ENCODE assay signal across 29 cellular contexts in genomic region chr12:74885775-74886174, GRCh38.
"Had no signal": no experiment of that assay in that cellular context is flagged by ENCODE, and none has a peak within 500 bp of the region (broad histone marks: within the 10 kb centered on the region; RNA-seq: fewer than 3 reads in every experiment).

No MANE protein-coding gene starts in this region.

- H3K4me1 Mint-ChIP-seq: endodermal cell, naive B cell had no signal

- H3K4me3 ChIP-seq: coronary artery, dorsolateral prefrontal cortex, esophagus squamous epithelium, gastrocnemius medialis, heart right ventricle, left lung, lower lobe of right lung, mucosa of descending colon had no signal

- H3K9me3 ChIP-seq: esophagus squamous epithelium, gastrocnemius medialis, mucosa of descending colon had no signal

- H3K27ac ChIP-seq: coronary artery, dorsolateral prefrontal cortex, epithelial cell of prostate, esophagus squamous epithelium, gastrocnemius medialis, heart right ventricle, left lung, lower lobe of right lung had no signal

- H3K27me3 Mint-ChIP-seq: effector memory CD8-positive, alpha-beta T cell; naive B cell had no signal

- FAIRE-seq: colon, endometrium, islet of Langerhans, keratinocyte had no signal

- H3K27ac Mint-ChIP-seq: effector memory CD8-positive, alpha-beta T cell; endodermal cell; mesothelial cell of epicardium; naive B cell had no signal

- H3K27me3 ChIP-seq: dorsolateral prefrontal cortex, esophagus squamous epithelium, gastrocnemius medialis, heart right ventricle, left lung had no signal

- H3K36me3 ChIP-seq: esophagus squamous epithelium, gastrocnemius medialis, heart right ventricle, left lung, lower lobe of right lung had no signal

- H3K4me1 ChIP-seq: left lung, lower lobe of right lung had no signal

- DNase-seq: dermis blood vessel endothelial cell; dorsolateral prefrontal cortex; effector CD4-positive, alpha-beta T cell; effector memory CD8-positive, alpha-beta T cell; endodermal cell; erythroblast; esophagus squamous epithelium; foreskin fibroblast; foreskin melanocyte; gastrocnemius medialis; glutamatergic neuron; head of caudate nucleus; heart right ventricle; hippocampal formation; left cardiac atrium; left lung; left ventricle myocardium superior; lower lobe of right lung; mesenchymal stem cell; mucosa of descending colon; naive B cell had no signal

- ATAC-seq: effector memory CD8-positive, alpha-beta T cell; esophagus mucosa; gastrocnemius medialis; heart right ventricle; left cardiac atrium; left lung; left ventricle myocardium superior; lower lobe of right lung; mucosa of descending colon had no signal

- H3K4me3 Mint-ChIP-seq: effector memory CD8-positive, alpha-beta T cell; endodermal cell; mesothelial cell of epicardium; naive B cell had no signal

- H3K36me3 Mint-ChIP-seq: mesothelial cell of epicardium, naive B cell had no signal
